In the genomic region with DNA sequence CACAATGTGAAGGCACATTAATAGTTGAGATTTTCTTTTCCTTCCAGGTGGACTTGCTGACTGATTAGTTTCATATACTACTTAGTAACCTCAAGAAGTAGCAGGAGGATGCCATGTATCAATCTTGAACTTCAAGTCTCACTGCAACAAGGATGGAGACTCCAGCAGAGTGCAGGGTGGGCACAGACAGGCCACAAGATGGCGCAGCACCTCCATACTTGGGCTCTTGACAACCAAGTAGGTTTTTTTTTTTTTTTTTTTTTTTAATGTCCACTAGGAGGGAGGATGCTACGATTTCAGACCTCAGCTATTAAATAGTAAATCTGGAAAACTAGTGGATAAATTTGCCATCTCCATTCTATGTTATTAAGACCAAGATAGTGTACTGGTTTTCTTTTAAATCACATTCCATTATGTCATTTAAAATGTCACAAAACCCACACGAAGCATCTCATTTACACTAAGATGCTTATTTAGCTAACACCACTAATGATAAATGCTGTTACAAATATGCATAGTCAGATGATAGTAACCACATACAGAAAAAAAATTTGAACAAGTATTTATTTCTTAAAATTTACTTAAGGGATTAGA, we compare ENCODE assay signal across 8 cellular contexts. TPM values are rescaled to one million over a fixed set of nuclear protein-coding genes. Genes with fewer than 3 reads are reported as not detected.
DNase-seq lines count a peak whose midpoint lies in the region; ATAC-seq, FAIRE-seq and TF ChIP-seq lines count a peak whose summit lies in the region.

No MANE protein-coding gene starts in this region.

- no TSS peak for BruUV-seq in GM12878 (replicated peaks; lab: Mats Ljungman, UMichigan)

- in situ Hi-C loops in GM12878 (cut with MboI) = loop anchor here (10.0 kb wide), 1 partner anchor 899 kb away; no protein-coding TSS in a partner anchor

- H3K4me1 ChIP-seq in GM12878 (ENCODE audit: control insufficient read depth, insufficient read depth, low read length) = no peaks in the 10 kb centered on the region
- no peaks in the 10 kb centered on the region for H3K4me1 ChIP-seq in iPS DF 6.9 (ENCODE audit: control insufficient read depth, insufficient read depth, low read length)

- H3K4me3 ChIP-seq in GM12878 (no peak overlapping the region), iPS DF 6.9 (ENCODE audit: low read length) (no peak overlapping the region)

- POLR2A ChIA-PET in GM12878 (lab: Charles Lee) = interaction anchor here (0.6 to 2.1 kb wide), 7 partner anchors 9 to 264 kb away, joined by 3 to 10 read pairs (median 4); no protein-coding TSS in a partner anchor

- H3K9me3 ChIP-seq in GM12878 (replicated peaks; ENCODE audit: control insufficient read depth, insufficient read depth, low read length) (no peaks in the 10 kb centered on the region), iPS DF 6.9 (ENCODE audit: control insufficient read depth, insufficient read depth, low read length) (no peaks in the 10 kb centered on the region)

- H3K4me2 ChIP-seq in GM12878 (ENCODE audit: control insufficient read depth, insufficient read depth) = no peak overlapping the region

- RAD21 ChIA-PET in GM12878 (lab: Charles Lee; ENCODE audit: unreplicated experiment) = interaction anchor here (0.6 to 4.4 kb wide), 43 partner anchors 9 to 924 kb away, joined by 3 to 90 read pairs (median 5); no protein-coding TSS in a partner anchor

- no peaks in the 10 kb centered on the region for H4K20me1 ChIP-seq in GM12878 (ENCODE audit: control insufficient read depth, insufficient read depth)

- no peaks in the 10 kb centered on the region for H3K79me2 ChIP-seq in GM12878 (ENCODE audit: control insufficient read depth, insufficient read depth, low read length)

- intact Hi-C loops in GM12878 (cut with micrococcal nuclease; ENCODE audit: unreplicated experiment) = loop anchor here (1.0 to 2.0 kb wide), 2 partner anchors 265 to 333 kb away; no protein-coding TSS in a partner anchor

- no peak overlapping the region for H3K9ac ChIP-seq in GM12878 (ENCODE audit: control insufficient read depth, insufficient read depth, low read length)

- H3K27me3 ChIP-seq in GM12878 (replicated peaks in 1 of 2; ENCODE audit: control insufficient read depth in 2 of 2, insufficient read depth in 2 of 2, low read length in 1 of 2) (no peaks in the 10 kb centered on the region), iPS DF 6.9 (ENCODE audit: control insufficient read depth, insufficient read depth, low read length) (no peaks in the 10 kb centered on the region)

- no peak overlapping the region for H3K27ac ChIP-seq in GM12878 (ENCODE audit: control insufficient read depth, insufficient read depth)
- no peak overlapping the region for H3K27ac ChIP-seq in iPS DF 6.9 (ENCODE audit: low read length)

- peak; percentile 73 for FAIRE-seq in TTC549 (lab: Jason Lieb, UNC)
- peak; percentile 69 for FAIRE-seq in GM12878 (lab: Jason Lieb, UNC)

- H2AFZ ChIP-seq in GM12878 (ENCODE audit: control insufficient read depth, low read depth, low read length) = no peak overlapping the region

- 15% methylated on average over 3 of the region's 3 CpGs for WGBS in GM12878 (ENCODE audit: insufficient coverage, insufficient replicate concordance, low lambda C conversion rate, missing lambda C conversion rate)
- no CpG with 5 or more reads among the region's 3 CpGs for WGBS in iPS DF 6.9 (ENCODE audit: insufficient coverage, insufficient read length)

- TF ChIP-seq EP300 in GM12878 (IDR thresholded peaks at IDR 0.05; ENCODE audit: borderline replicate concordance in 1 of 2, control insufficient read depth in 1 of 2, low read depth in 2 of 2, low read length in 2 of 2) = no peak

- CTCF ChIA-PET in GM12878 (lab: Yijun Ruan, JAX) = interaction anchor here (0.6 to 5.5 kb wide), 55 partner anchors 10 to 902 kb away, joined by 3 to 114 read pairs (median 5); a partner anchor contains a TSS

- TF ChIP-seq RAD21 in GM12878 (IDR thresholded peaks at IDR 0.05; ENCODE audit: insufficient read depth, low read depth, low read length) = peak; percentile 92

- ATAC-seq in GM12878 = peak; percentile 81
- no peak for ATAC-seq in GM18517 (IDR thresholded peaks at IDR 0.05; ENCODE audit: unreplicated experiment)

- SMC1A ChIA-PET in GM12878 (lab: Charles Lee; ENCODE audit: uncharacterized antibody, unreplicated experiment) = interaction anchor here (0.7 to 4.4 kb wide), 49 partner anchors 10 to 902 kb away, joined by 3 to 123 read pairs (median 4); no protein-coding TSS in a partner anchor

- peak; percentile 83 to 94 (median 87) for TF ChIP-seq CTCF in GM12878 (IDR thresholded peaks at IDR 0.05 in 2 of 3, conservative IDR thresholded peaks at IDR 0.05 in 1 of 3; ENCODE audit: control insufficient read depth in 2 of 3, extremely low read depth in 1 of 3, insufficient read depth in 1 of 3, low read depth in 3 of 3, low read length in 3 of 3)

- peak; percentile 69 for DNase-seq in COLO668 (lab: John Stamatoyannopoulos, UW; ENCODE audit: unreplicated experiment)
- peak; percentile 78 for DNase-seq in H4 (ENCODE audit: low spot score)
- DNase-seq in NCI-H1930 (lab: John Stamatoyannopoulos, UW) = peak; percentile 17 to 33
- no peak for DNase-seq in GM12878 (ENCODE audit: low read depth, low spot score)
- DNase-seq in iPS DF 6.9 (ENCODE audit: low read depth, low spot score) = peak; percentile 54
- DNase-seq in stimulated activated CD4-positive, alpha-beta T cell treated with anti-CD3 and anti-CD28 coated beads, Interleukin-12 subunit alpha, Interleukin-12 subunit beta, amount 100 ng/mL, for 24 hours (ENCODE audit: low read depth in 2 of 2) = peak; percentile 44 to 71

- H3K36me3 ChIP-seq in GM12878 (ENCODE audit: control insufficient read depth in 2 of 2, insufficient read depth in 2 of 2, low read length in 1 of 2) = peaks cover 0 to 3% of the 10 kb centered on the region in 2 experiments; a peak in 2 of 4 replicates
- no peaks in the 10 kb centered on the region for H3K36me3 ChIP-seq in iPS DF 6.9 (ENCODE audit: control insufficient read depth, insufficient read depth, low read length)

- no peak for TF ChIP-seq POLR2A in GM12878 (IDR thresholded peaks at IDR 0.05; ENCODE audit: low read depth, low read length)

TF ChIP-seq in GM12878, 131 proteins besides CTCF, POLR2A, EP300 and RAD21 (continues in another document):
- TF ChIP-seq, protein P1, sequence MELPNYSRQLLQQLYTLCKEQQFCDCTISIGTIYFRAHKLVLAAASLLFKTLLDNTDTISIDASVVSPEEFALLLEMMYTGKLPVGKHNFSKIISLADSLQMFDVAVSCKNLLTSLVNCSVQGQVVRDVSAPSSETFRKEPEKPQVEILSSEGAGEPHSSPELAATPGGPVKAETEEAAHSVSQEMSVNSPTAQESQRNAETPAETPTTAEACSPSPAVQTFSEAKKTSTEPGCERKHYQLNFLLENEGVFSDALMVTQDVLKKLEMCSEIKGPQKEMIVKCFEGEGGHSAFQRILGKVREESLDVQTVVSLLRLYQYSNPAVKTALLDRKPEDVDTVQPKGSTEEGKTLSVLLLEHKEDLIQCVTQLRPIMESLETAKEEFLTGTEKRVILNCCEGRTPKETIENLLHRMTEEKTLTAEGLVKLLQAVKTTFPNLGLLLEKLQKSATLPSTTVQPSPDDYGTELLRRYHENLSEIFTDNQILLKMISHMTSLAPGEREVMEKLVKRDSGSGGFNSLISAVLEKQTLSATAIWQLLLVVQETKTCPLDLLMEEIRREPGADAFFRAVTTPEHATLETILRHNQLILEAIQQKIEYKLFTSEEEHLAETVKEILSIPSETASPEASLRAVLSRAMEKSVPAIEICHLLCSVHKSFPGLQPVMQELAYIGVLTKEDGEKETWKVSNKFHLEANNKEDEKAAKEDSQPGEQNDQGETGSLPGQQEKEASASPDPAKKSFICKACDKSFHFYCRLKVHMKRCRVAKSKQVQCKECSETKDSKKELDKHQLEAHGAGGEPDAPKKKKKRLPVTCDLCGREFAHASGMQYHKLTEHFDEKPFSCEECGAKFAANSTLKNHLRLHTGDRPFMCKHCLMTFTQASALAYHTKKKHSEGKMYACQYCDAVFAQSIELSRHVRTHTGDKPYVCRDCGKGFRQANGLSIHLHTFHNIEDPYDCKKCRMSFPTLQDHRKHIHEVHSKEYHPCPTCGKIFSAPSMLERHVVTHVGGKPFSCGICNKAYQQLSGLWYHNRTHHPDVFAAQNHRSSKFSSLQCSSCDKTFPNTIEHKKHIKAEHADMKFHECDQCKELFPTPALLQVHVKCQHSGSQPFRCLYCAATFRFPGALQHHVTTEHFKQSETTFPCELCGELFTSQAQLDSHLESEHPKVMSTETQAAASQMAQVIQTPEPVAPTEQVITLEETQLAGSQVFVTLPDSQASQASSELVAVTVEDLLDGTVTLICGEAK (IDR thresholded peaks at IDR 0.05; ENCODE audit: borderline replicate concordance) = no peak
- TF ChIP-seq POLR2AphosphoS5 (IDR thresholded peaks at IDR 0.05; ENCODE audit: low read length) = peak; percentile 40
- TF ChIP-seq CEBPB (IDR thresholded peaks at IDR 0.05; ENCODE audit: borderline replicate concordance in 1 of 2, low read depth in 2 of 2, low read length in 2 of 2) = no peak

RNA-seq across cellular contexts. Expression of a gene that starts 58.6 kb away (rescaled TPM):
- 108 and 183 TPM in 2 replicates for total RNA-seq in H4 (2014; rRNA removed; shearing (Covaris generic))
- 246 and 249 TPM in 2 replicates for total RNA-seq in GM12878 (2013; cell fraction: nucleolus; rRNA removed)
- total RNA-seq in GM12878 (2014; rRNA removed) = 10.6 and 10.7 TPM in 2 replicates
- total RNA-seq in GM12878 (2014; rRNA removed; fragmentation: Illumina TruSeq; extraction: Trizol) = 17.2 and 20.9 TPM in 2 replicates
- 14.2 and 14.4 TPM in 2 replicates for total RNA-seq in GM12878 (2021)
- 2.6 TPM for polyA plus RNA-seq in GM12878 (2011; ENCODE audit: low read depth)
- polyA plus RNA-seq in GM12878 (2011; rRNA removed) = 139 and 232 TPM in 2 replicates
- polyA plus RNA-seq in GM12878 (2011; cell fraction: cytosol; rRNA removed) = 64.4 and 71.0 TPM in 2 replicates
- 91.8 and 137 TPM in 2 replicates for polyA plus RNA-seq in GM12878 (2011; cell fraction: nucleus; rRNA removed)
- polyA plus RNA-seq in GM12878 (2012) = 5.5 and 6.8 TPM in 2 replicates
- 9.1 and 12.9 TPM in 2 replicates for polyA plus RNA-seq in GM12878 (2014; fragmentation: Illumina TruSeq; extraction: Trizol)
- 1 to 10 TPM; 1.5 to 1.8 TPM for polyA plus RNA-seq in GM12878 (2014; fragmentation: Nextera tagmentation; extraction: Ambion mirVana)
- polyA plus RNA-seq in GM12878 (2014; rRNA removed) = 4.8 and 5.1 TPM in 2 replicates
- polyA plus RNA-seq in GM12878 (2016; fragmentation: Nextera tagmentation; extraction: Ambion mirVana) = 10 to 100 TPM; 13.0 to 13.8 TPM
- polyA minus RNA-seq in GM12878 (2011; rRNA and poly(A)+ RNA removed) = 311 and 430 TPM in 2 replicates
- polyA minus RNA-seq in GM12878 (2011; cell fraction: cytosol; rRNA and poly(A)+ RNA removed) = 125 and 166 TPM in 2 replicates
- polyA minus RNA-seq in GM12878 (2011; cell fraction: nucleus; rRNA and poly(A)+ RNA removed) = 130 and 132 TPM in 2 replicates
